30 cellular contexts compared by ENCODE assay signal in genomic region chr10:29608476-29609301, GRCh38. TPM values are rescaled to one million over a fixed set of nuclear protein-coding genes. Genes with fewer than 3 reads are reported as not detected.
DNase-seq lines count a peak whose midpoint lies in the region; ATAC-seq, FAIRE-seq and TF ChIP-seq lines count a peak whose summit lies in the region.
"Had no signal": no experiment of that assay in that cellular context is flagged by ENCODE, and none has a peak within 500 bp of the region (broad histone marks: within the 10 kb centered on the region; RNA-seq: fewer than 3 reads in every experiment).

No MANE protein-coding gene starts in this region.

- no peak overlapping the region for H3K4ac ChIP-seq in neuronal stem cell (ENCODE audit: low read length)

- TF ChIP-seq CTCF in K562 (IDR thresholded peaks at IDR 0.05 in 2 of 3, conservative IDR thresholded peaks at IDR 0.05 in 1 of 3; ENCODE audit: insufficient read depth in 2 of 3, low read depth in 1 of 3, low read length in 3 of 3) (no peak), thoracic aorta (IDR thresholded peaks at IDR 0.05) (no peak), thyroid gland (IDR thresholded peaks at IDR 0.05) (no peak)

- H3K36me3 ChIP-seq in K562 (ENCODE audit: control insufficient read depth, insufficient read depth, low read length), result no peaks in the 10 kb centered on the region
- H3K36me3 ChIP-seq in neuronal stem cell (replicated peaks in 1 of 2; ENCODE audit: control insufficient read depth in 2 of 2, insufficient read depth in 2 of 2, low read length in 2 of 2), result peaks cover 0 to 5% of the 10 kb centered on the region in 2 donors
- H3K36me3 ChIP-seq in thoracic aorta, result no peaks in the 10 kb centered on the region
- H3K36me3 ChIP-seq in H7 (replicated peaks; ENCODE audit: control insufficient read depth, insufficient read depth, low read length), result no peaks in the 10 kb centered on the region
- H3K36me3 ChIP-seq in thyroid gland, result no peaks in the 10 kb centered on the region
- H3K36me3 ChIP-seq: ovary, transverse colon had no signal

- H2AFZ ChIP-seq in K562 (ENCODE audit: low read depth, low read length), result no peak overlapping the region
- no peak overlapping the region for H2AFZ ChIP-seq in neuronal stem cell (ENCODE audit: low read length)

- 0 out of 5 replicates have a peak, but pooled peaks cover 0 to 7% of the 10 kb centered on the region in 2 experiments for H3K27me3 ChIP-seq in K562 (ENCODE audit: control insufficient read depth in 2 of 2, insufficient read depth in 2 of 2, low read length in 2 of 2)
- H3K27me3 ChIP-seq in neuronal stem cell (ENCODE audit: control insufficient read depth in 3 of 3, insufficient read depth in 3 of 3, low read depth in 1 of 3, low read length in 3 of 3), result no peaks in the 10 kb centered on the region
- no peaks in the 10 kb centered on the region for H3K27me3 ChIP-seq in thoracic aorta (replicated peaks; ENCODE audit: insufficient read depth)
- H3K27me3 ChIP-seq in H7 (ENCODE audit: control insufficient read depth, insufficient read depth, low read length), result no peaks in the 10 kb centered on the region
- no peaks in the 10 kb centered on the region for H3K27me3 ChIP-seq in thyroid gland
- H3K27me3 ChIP-seq: ovary, transverse colon had no signal

- no peaks in the 10 kb centered on the region for H4K20me1 ChIP-seq in K562 (replicated peaks; ENCODE audit: control insufficient read depth, insufficient read depth, low read length)

- H2BK120ac ChIP-seq in neuronal stem cell (ENCODE audit: low read depth, low read length), result peak overlapping the region; percentile 2

- CTCF ChIA-PET in K562 (lab: Yijun Ruan, JAX; ENCODE audit: low intra/inter-chr PET ratio), result interaction anchor here (0.5 kb wide), 1 partner anchor 18 kb away, joined by 3 read pairs; no protein-coding TSS in a partner anchor

- intact Hi-C loops in K562 (cut with micrococcal nuclease) (no loop called here), thyroid gland (cut with DNase I) (no loop called here)

- FAIRE-seq in K562 (lab: Jason Lieb, UNC), result no peak
- FAIRE-seq: endometrium, TTC549 had no signal

- peak overlapping the region; percentile 39 for H3K23ac ChIP-seq in neuronal stem cell (ENCODE audit: low read depth, low read length, poor library complexity)

- H4K91ac ChIP-seq in neuronal stem cell (ENCODE audit: low read depth, low read length, poor library complexity), result no peak overlapping the region

- H3K27ac ChIP-seq in K562 (ENCODE audit: extremely low read depth, low read depth, low read length), result no peak overlapping the region
- no peak overlapping the region for H3K27ac ChIP-seq in neuronal stem cell (replicated peaks; ENCODE audit: low read length)
- H3K27ac ChIP-seq in thoracic aorta, result peak overlapping the region; percentile 47 to 54
- H3K27ac ChIP-seq in thyroid gland, result peak overlapping the region in 1 of 3 donors; percentile 39
- H3K27ac ChIP-seq: 22Rv1, C4-2B, ovary, SK-N-MC had no signal

- H4K8ac ChIP-seq in neuronal stem cell (ENCODE audit: low read depth, low read length), result no peak overlapping the region

- H3K9ac ChIP-seq in K562 (ENCODE audit: insufficient read depth in 1 of 2, low read depth in 2 of 2, low read length in 2 of 2), result no peak overlapping the region
- no peak overlapping the region for H3K9ac ChIP-seq in neuronal stem cell (ENCODE audit: low read depth, low read length, poor library complexity)

- DNase-seq in DMS53 (lab: John Stamatoyannopoulos, UW) (peak; percentile 21), DMS53 treated with DMSO at 0.1 percent for 48 hours (lab: John Stamatoyannopoulos, UW; ENCODE audit: unreplicated experiment) (no peak), K562 (ENCODE audit: extremely low read depth in 1 of 4, low spot score in 3 of 4) (no peak), neuronal stem cell (ENCODE audit: low spot score) (no peak), thoracic aorta (ENCODE audit: low spot score) (no peak), SW480 (ENCODE audit: low spot score) (no peak), H7 (no peak), thyroid gland (no peak)
- DNase-seq: activated CD4-positive, alpha-beta T cell treated with anti-CD3 and anti-CD28 coated beads, Interleukin-2, amount 50 U/mL, for 1 hour; activated CD4-positive, CD25-positive, alpha-beta regulatory T cell; activated effector memory CD4-positive, alpha-beta T cell treated with anti-CD3 and anti-CD28 coated beads, Interleukin-2, amount 50 U/mL, for 16 hours; activated T-cell treated with anti-CD3 and anti-CD28 coated beads, Interleukin-2, amount 50 U/mL, for 24 hours; anterior cingulate cortex; COR-L47; dermis blood vessel endothelial cell; mesenchymal stem cell; NCI-H146; nephron progenitor cell; retina; RPMI8226; stimulated activated CD4-positive, alpha-beta T cell treated with anti-CD3 and anti-CD28 coated beads, Interleukin-1b, Interleukin-23, amount 100 ng/mL, for 48 hours; T-helper 17 cell; transverse colon had no signal

- H3K9me3 ChIP-seq in K562 (replicated peaks; ENCODE audit: control insufficient read depth, insufficient read depth, low read depth, low read length) (no peaks in the 10 kb centered on the region), neuronal stem cell (replicated peaks in 1 of 2; ENCODE audit: control insufficient read depth in 2 of 2, insufficient read depth in 1 of 2, low read depth in 1 of 2, low read length in 2 of 2) (peaks cover 8 to 14% of the 10 kb centered on the region in 2 donors), thoracic aorta (no peaks in the 10 kb centered on the region), thyroid gland (no peaks in the 10 kb centered on the region)
- H3K9me3 ChIP-seq: ovary, transverse colon had no signal

- no peaks in the 10 kb centered on the region for H3K79me2 ChIP-seq in K562 (ENCODE audit: control insufficient read depth, insufficient read depth, low read length)

- no peak overlapping the region for H3K4me2 ChIP-seq in K562 (ENCODE audit: insufficient read depth, low read length)
- peak overlapping the region; percentile 0 for H3K4me2 ChIP-seq in neuronal stem cell (ENCODE audit: insufficient read depth, low read length, poor library complexity, severe bottlenecking)

- peak overlapping the region; percentile 48 for H3K18ac ChIP-seq in neuronal stem cell (ENCODE audit: low read length)

- H3K4me3 ChIP-seq in K562 (no peak overlapping the region), neuronal stem cell (ENCODE audit: low read length in 2 of 2) (no peak overlapping the region), thoracic aorta (no peak overlapping the region), H7 (ENCODE audit: insufficient read depth, low read depth, low read length) (no peak overlapping the region), thyroid gland (replicated peaks in 1 of 3) (no peak overlapping the region)
- H3K4me3 ChIP-seq: ovary, SK-N-MC, transverse colon had no signal

- no peak overlapping the region for H2BK15ac ChIP-seq in neuronal stem cell (ENCODE audit: low read length)

- no peak for TF ChIP-seq EP300 in K562 (IDR thresholded peaks at IDR 0.05; ENCODE audit: low read length)

- TF ChIP-seq POLR2A in K562 (conservative IDR thresholded peaks at IDR 0.05), result no peak
- no peak for TF ChIP-seq POLR2A in thyroid gland (IDR thresholded peaks at IDR 0.05)

- H2BK12ac ChIP-seq in neuronal stem cell (ENCODE audit: low read length), result no peak overlapping the region

- H2BK5ac ChIP-seq in neuronal stem cell (ENCODE audit: low read length), result no peak overlapping the region

- in situ Hi-C loops in K562 (cut with MboI), result no loop called here

- peaks cover 6% of the 10 kb centered on the region for H3K79me1 ChIP-seq in neuronal stem cell (ENCODE audit: low read depth, low read length)

- POLR2A ChIA-PET in K562 (lab: Yijun Ruan, JAX), result no interaction called here

- no peak overlapping the region for H3K14ac ChIP-seq in neuronal stem cell (ENCODE audit: low read length)

- no peak for TF ChIP-seq RAD21 in K562 (CRISPR knock-in tag; conservative IDR thresholded peaks at IDR 0.05 in 1 of 2, IDR thresholded peaks at IDR 0.05 in 1 of 2)

- H3K4me1 ChIP-seq in K562 (replicated peaks in 1 of 2; ENCODE audit: control insufficient read depth in 2 of 2, insufficient read depth in 2 of 2, low read length in 2 of 2) (no peaks in the 10 kb centered on the region), neuronal stem cell (ENCODE audit: control insufficient read depth in 2 of 2, insufficient read depth in 1 of 2, low read depth in 1 of 2, low read length in 2 of 2) (no peaks in the 10 kb centered on the region), thoracic aorta (ENCODE audit: control insufficient read depth in 1 of 2, low read depth in 2 of 2) (peaks cover 48 to 70% of the 10 kb centered on the region in 2 donors), thyroid gland (peaks cover 28 to 35% of the 10 kb centered on the region in 2 donors)

- H3K9me1 ChIP-seq in K562 (ENCODE audit: control insufficient read depth, insufficient read depth, low read length), result no peaks in the 10 kb centered on the region

- BruUV-seq in K562 (replicated peaks; lab: Mats Ljungman, UMichigan), result no TSS peak

- ATAC-seq in K562, result no peak
- no peak for ATAC-seq in thoracic aorta (ENCODE audit: insufficient number of reproducible peaks, low FRiP score, low read depth)
- ATAC-seq: HCT116, T-helper 17 cell had no signal

- H2AK5ac ChIP-seq in neuronal stem cell (ENCODE audit: low read depth, low read length), result peak overlapping the region; percentile 49

- WGBS in K562 (ENCODE audit: insufficient coverage, low coverage, missing lambda C conversion rate), result 0% methylated on average over 9 of the region's 11 CpGs
- WGBS in neuronal stem cell (ENCODE audit: extremely low coverage in 2 of 2, insufficient read length in 2 of 2, insufficient replicate concordance in 1 of 2), 2 donors, result no CpG with 5 or more reads among the region's 11 CpGs
- WGBS in thyroid gland, 2 donors, result 78 to 96% methylated on average over 5 to 9 of the region's 11 CpGs

RNA-seq across cellular contexts. Expression of gene SVIL, which starts 26.1 kb away (rescaled TPM):
- total RNA-seq in K562 (2011; cell fraction: chromatin; rRNA removed; ENCODE audit: low replicate concordance), result not detected in 2 replicates
- not detected in 2 replicates for total RNA-seq in K562 (2011; cell fraction: nucleolus; rRNA removed)
- total RNA-seq in K562 (2011; cell fraction: nucleoplasm; rRNA removed), result not detected in 2 replicates
- total RNA-seq in K562 (2014; rRNA removed) (0.08 TPM in 1 of 2 replicates, not detected in the other), K562 (2014; rRNA removed; fragmentation: Illumina TruSeq; extraction: Trizol) (not detected in 2 replicates), K562 (2015; rRNA removed; fragmentation: Illumina TruSeq; extraction: Trizol) (under 0.01 TPM in 1 of 2 replicates, not detected in the other), K562 (2021) (0.07 and 0.27 TPM in 2 replicates), thoracic aorta (100 to 1,000 TPM; 349 to 483 TPM), thyroid gland (100 to 1,000 TPM in 2 of 4 donors, 10 to 100 TPM in 2; 59.9 to 211 (median 134) TPM)
- polyA plus RNA-seq in K562 (2011; rRNA removed) (0.01 TPM in 1 of 2 replicates, not detected in the other), K562 (2014; fragmentation: Illumina TruSeq; extraction: Trizol) (0.01 TPM in 2 replicates), K562 (2014; fragmentation: Nextera tagmentation; extraction: Ambion mirVana) (under 1 TPM; 0.13 to 0.18 TPM), K562 (2014; rRNA removed) (0.03 TPM in 1 of 2 replicates, not detected in the other)
- polyA plus RNA-seq in K562 (2011; cell fraction: cytosol; rRNA removed), result 0.01 TPM in 1 of 2 replicates, not detected in the other
- not detected in 2 replicates for polyA plus RNA-seq in K562 (2011; cell fraction: nucleus; rRNA removed)
- polyA plus RNA-seq in K562 (2012), result 0.07 and 0.14 TPM in 2 replicates
- not detected in 2 replicates for polyA minus RNA-seq in K562 (2011; rRNA and poly(A)+ RNA removed)
- polyA minus RNA-seq in K562 (2011; cell fraction: cytosol; rRNA and poly(A)+ RNA removed), result 0.27 TPM in 1 of 2 replicates, not detected in the other
- under 0.01 TPM in 1 of 2 replicates, not detected in the other for polyA minus RNA-seq in K562 (2011; cell fraction: nucleus; rRNA and poly(A)+ RNA removed)
- polyA plus RNA-seq in neuronal stem cell (2013, experiment 1 of 2), result 26.6 TPM
- polyA plus RNA-seq in neuronal stem cell (2013, experiment 2 of 2), result 28.1 TPM
- 14.5 and 17.2 TPM in 2 replicates for total RNA-seq in H7 (2014; rRNA removed; shearing (Covaris generic))

Comparison
In these comparisons a context has a peak if more than half of its experiments do, and no peak if none do; other contexts are left out.
1. H3K27ac ChIP-seq: peak in thoracic aorta (2 of 2); none in K562 (single experiment) and neuronal stem cell (single experiment).
2. RNA of gene SVIL, which starts 26.1 kb away (total RNA-seq): 349 to 483 TPM in thoracic aorta, 59.9 to 211 TPM in thyroid gland and 14.5 to 17.2 TPM in H7; under 0.01 to 0.27 TPM in K562; every median in the first group is over 10 times any median in the second.